Comparison of ENCODE assay signal across 8 cellular contexts in genomic region chr4:94208268-94208667, GRCh38. TPM values are rescaled to one million over a fixed set of nuclear protein-coding genes. Genes with fewer than 3 reads are reported as not detected.
DNase-seq lines count a peak whose midpoint lies in the region; ATAC-seq and TF ChIP-seq lines count a peak whose summit lies in the region.

No MANE protein-coding gene starts in this region.

- peak overlapping the region; percentile 63 to 74 for H3K4me3 ChIP-seq in right atrium auricular region

- peaks cover 0 to 24% of the 10 kb centered on the region in 2 donors for H3K4me1 ChIP-seq in right atrium auricular region

- H3K36me3 Mint-ChIP-seq in stimulated activated effector memory CD8-positive, alpha-beta T cell treated with anti-CD3 and anti-CD28 coated beads, Interleukin-12 subunit alpha, Interleukin-12 subunit beta, amount 100 ng/mL, for 72 hours, result peaks cover 61% of the 10 kb centered on the region

- DNase-seq in NCI-H748 (lab: John Stamatoyannopoulos, UW; ENCODE audit: unreplicated experiment), result peak; percentile 10
- no peak for DNase-seq in NCI-H748 treated with DMSO at 0.1 percent for 48 hours (lab: John Stamatoyannopoulos, UW)
- DNase-seq in right atrium auricular region (ENCODE audit: low spot score), result no peak
- DNase-seq in stimulated activated effector memory CD8-positive, alpha-beta T cell treated with anti-CD3 and anti-CD28 coated beads, Interleukin-12 subunit alpha, Interleukin-12 subunit beta, amount 100 ng/mL, for 72 hours (ENCODE audit: low spot score in 2 of 2), result no peak
- DNase-seq in DMS 273 treated with DMSO at 0.1 percent for 48 hours (lab: John Stamatoyannopoulos, UW), result no peak
- DNase-seq in NCI-H345 treated with DMSO at 0.1 percent for 48 hours (lab: John Stamatoyannopoulos, UW; ENCODE audit: unreplicated experiment), result no peak

- peaks cover 15% of the 10 kb centered on the region for H3K36me3 ChIP-seq in right atrium auricular region

- no peak for ATAC-seq in stimulated activated effector memory CD8-positive, alpha-beta T cell treated with anti-CD3 and anti-CD28 coated beads, Interleukin-12 subunit alpha, Interleukin-12 subunit beta, amount 100 ng/mL, for 72 hours
- no peak for ATAC-seq in HG02885 (IDR thresholded peaks at IDR 0.05; ENCODE audit: poor library complexity, unreplicated experiment)

- no peaks in the 10 kb centered on the region for H3K9me3 ChIP-seq in right atrium auricular region

- H3K27ac Mint-ChIP-seq in stimulated activated effector memory CD8-positive, alpha-beta T cell treated with anti-CD3 and anti-CD28 coated beads, Interleukin-12 subunit alpha, Interleukin-12 subunit beta, amount 100 ng/mL, for 72 hours, result peak overlapping the region; percentile 99

- peak overlapping the region; percentile 96 for H3K4me3 Mint-ChIP-seq in stimulated activated effector memory CD8-positive, alpha-beta T cell treated with anti-CD3 and anti-CD28 coated beads, Interleukin-12 subunit alpha, Interleukin-12 subunit beta, amount 100 ng/mL, for 72 hours

- TF ChIP-seq CTCF in VCaP (conservative IDR thresholded peaks at IDR 0.05) (no peak), right atrium auricular region (IDR thresholded peaks at IDR 0.05) (no peak)

- H3K27me3 ChIP-seq in right atrium auricular region, result no peaks in the 10 kb centered on the region

- no peaks in the 10 kb centered on the region for H3K9me3 Mint-ChIP-seq in stimulated activated effector memory CD8-positive, alpha-beta T cell treated with anti-CD3 and anti-CD28 coated beads, Interleukin-12 subunit alpha, Interleukin-12 subunit beta, amount 100 ng/mL, for 72 hours

- peaks cover 43% of the 10 kb centered on the region for H3K4me1 Mint-ChIP-seq in stimulated activated effector memory CD8-positive, alpha-beta T cell treated with anti-CD3 and anti-CD28 coated beads, Interleukin-12 subunit alpha, Interleukin-12 subunit beta, amount 100 ng/mL, for 72 hours

- H3K27ac ChIP-seq in VCaP (peak overlapping the region; percentile 89), right atrium auricular region (peak overlapping the region; percentile 85 to 92)

RNA-seq across cellular contexts. Expression of gene SMARCAD1, which starts 0.6 kb away (rescaled TPM):
- 10 to 100 TPM in 1 of 2 donors, 1 to 10 TPM in 1; 8.2 to 10.8 TPM for total RNA-seq in right atrium auricular region
